ENCODE assay signal across 8 cellular contexts in genomic region chr22:41302016-41302767, GRCh38. TPM values are rescaled to one million over a fixed set of nuclear protein-coding genes. Genes with fewer than 3 reads are reported as not detected.
DNase-seq lines count a peak whose midpoint lies in the region; ATAC-seq, FAIRE-seq and TF ChIP-seq lines count a peak whose summit lies in the region.

No MANE protein-coding gene starts in this region.

- DNase-seq in ELR (ENCODE audit: low read depth) (peak; percentile 38), Karpas-422 (peak; percentile 63), body of pancreas (peak in 1 of 4 donors; percentile 15), keratinocyte (ENCODE audit: low read depth, low spot score) (no peak), NCI-H1048 (lab: John Stamatoyannopoulos, UW) (no peak)

- WGBS in body of pancreas, 2 donors: 0% methylated on average over 1 to 33 of the region's 60 CpGs

- H3K4me2 ChIP-seq in Karpas-422 (ENCODE audit: low read depth, low read length, poor library complexity, severe bottlenecking) (peak overlapping the region; percentile 88), keratinocyte (ENCODE audit: control insufficient read depth, extremely low read depth, insufficient read depth, low read depth, low read length) (peak overlapping the region; percentile 73)

- H3K27ac ChIP-seq in Karpas-422 (ENCODE audit: low read length): peak overlapping the region; percentile 82
- peak overlapping the region; percentile 56 to 91 (median 86) for H3K27ac ChIP-seq in body of pancreas
- peak overlapping the region; percentile 75 for H3K27ac ChIP-seq in keratinocyte (ENCODE audit: control insufficient read depth, insufficient read depth, low read length)

- dilution Hi-C loops in keratinocyte (cut with MboI; ENCODE audit: extremely low pct_ligation_motif_present, low sequenced_read_pairs): no loop called here

- H3K9me3 ChIP-seq in Karpas-422 (ENCODE audit: low read length): no peaks in the 10 kb centered on the region
- H3K9me3 ChIP-seq in body of pancreas: no peaks in the 10 kb centered on the region
- no peaks in the 10 kb centered on the region for H3K9me3 ChIP-seq in keratinocyte (ENCODE audit: control insufficient read depth, low read depth, low read length)

- FAIRE-seq in keratinocyte (lab: Jason Lieb, UNC): no peak

- H3K4me1 Mint-ChIP-seq in stimulated activated naive CD8-positive, alpha-beta T cell treated with anti-CD3 and anti-CD28 coated beads, Interleukin-15, Interleukin-2, amounts not matched to agents 100 ng/mL and 50 ng/mL, for 24 hours (ENCODE audit: low read depth): peaks cover 37% of the 10 kb centered on the region

- H3K79me2 ChIP-seq in Karpas-422 (ENCODE audit: low read length) (peaks cover 64% of the 10 kb centered on the region), keratinocyte (ENCODE audit: control insufficient read depth, insufficient read depth, low read length) (peaks cover 58% of the 10 kb centered on the region)

- H3K4me1 ChIP-seq in Karpas-422 (ENCODE audit: low read length): peaks cover 22% of the 10 kb centered on the region
- peaks cover 19% of the 10 kb centered on the region for H3K4me1 ChIP-seq in body of pancreas
- peaks cover 28% of the 10 kb centered on the region for H3K4me1 ChIP-seq in keratinocyte (ENCODE audit: control insufficient read depth, extremely low read depth, insufficient read depth, low read length)

- H3K9me1 ChIP-seq in keratinocyte (ENCODE audit: control insufficient read depth, extremely low read depth, insufficient read depth, low read length): no peaks in the 10 kb centered on the region

- TF ChIP-seq POLR2A in body of pancreas (IDR thresholded peaks at IDR 0.05): no peak

- H3K9ac ChIP-seq in Karpas-422 (ENCODE audit: low read length): peak overlapping the region; percentile 100
- H3K9ac ChIP-seq in keratinocyte (ENCODE audit: control insufficient read depth, extremely low read depth, insufficient read depth, low read length): peak overlapping the region; percentile 93

- H3K27me3 ChIP-seq in Karpas-422 (ENCODE audit: low read length) (no peaks in the 10 kb centered on the region), body of pancreas (no peaks in the 10 kb centered on the region), keratinocyte (ENCODE audit: control insufficient read depth, extremely low read depth, insufficient read depth, low read length) (no peaks in the 10 kb centered on the region)

- TF ChIP-seq CTCF in body of pancreas (IDR thresholded peaks at IDR 0.05) (no peak), keratinocyte (optimal IDR thresholded peaks at IDR 0.05 in 1 of 3, IDR thresholded peaks at IDR 0.05 in 1 of 3, conservative IDR thresholded peaks at IDR 0.05 in 1 of 3; ENCODE audit: extremely low read depth in 1 of 3, insufficient read depth in 2 of 3, low read length in 3 of 3) (no peak)

- no peaks in the 10 kb centered on the region for H3K9me2 ChIP-seq in Karpas-422 (replicated peaks; ENCODE audit: insufficient read depth, low read length)

- H3K4me3 Mint-ChIP-seq in stimulated activated naive CD8-positive, alpha-beta T cell treated with anti-CD3 and anti-CD28 coated beads, Interleukin-15, Interleukin-2, amounts not matched to agents 100 ng/mL and 50 ng/mL, for 24 hours: peak overlapping the region; percentile 76

- H4K20me1 ChIP-seq in Karpas-422 (ENCODE audit: insufficient read depth, low read depth, low read length) (no peaks in the 10 kb centered on the region; the same call in 1 of the 2 replicates), keratinocyte (ENCODE audit: control insufficient read depth, extremely low read depth, insufficient read depth, low read length) (peaks cover 3% of the 10 kb centered on the region)

- peak overlapping the region; percentile 92 for H2AFZ ChIP-seq in Karpas-422 (ENCODE audit: low read length)
- H2AFZ ChIP-seq in keratinocyte (ENCODE audit: control insufficient read depth, low read length): no peak overlapping the region

- peaks cover 15% of the 10 kb centered on the region for H3K36me3 Mint-ChIP-seq in stimulated activated naive CD8-positive, alpha-beta T cell treated with anti-CD3 and anti-CD28 coated beads, Interleukin-15, Interleukin-2, amounts not matched to agents 100 ng/mL and 50 ng/mL, for 24 hours (ENCODE audit: low read depth)

- no peaks in the 10 kb centered on the region for H3K9me3 Mint-ChIP-seq in stimulated activated naive CD8-positive, alpha-beta T cell treated with anti-CD3 and anti-CD28 coated beads, Interleukin-15, Interleukin-2, amounts not matched to agents 100 ng/mL and 50 ng/mL, for 24 hours

- no peaks in the 10 kb centered on the region for H3K27me3 Mint-ChIP-seq in stimulated activated naive CD8-positive, alpha-beta T cell treated with anti-CD3 and anti-CD28 coated beads, Interleukin-15, Interleukin-2, amounts not matched to agents 100 ng/mL and 50 ng/mL, for 24 hours

- ATAC-seq in body of pancreas (peak; percentile 19), HG02571 (IDR thresholded peaks at IDR 0.05; ENCODE audit: unreplicated experiment) (no peak), GM19035 (IDR thresholded peaks at IDR 0.05; ENCODE audit: unreplicated experiment) (no peak)

- intact Hi-C loops in body of pancreas (cut with DNase I): no loop called here

- no peaks in the 10 kb centered on the region for H3K36me3 ChIP-seq in Karpas-422 (ENCODE audit: insufficient read depth, low read length)
- no peaks in the 10 kb centered on the region for H3K36me3 ChIP-seq in body of pancreas (replicated peaks in 1 of 2; ENCODE audit: insufficient read depth in 1 of 2, low read depth in 2 of 2)
- peaks cover 4 to 11% of the 10 kb centered on the region in 2 experiments for H3K36me3 ChIP-seq in keratinocyte (ENCODE audit: control insufficient read depth in 2 of 2, extremely low read depth in 1 of 2, insufficient read depth in 2 of 2, low read length in 2 of 2)

- peak overlapping the region; percentile 99 for H3K4me3 ChIP-seq in Karpas-422 (ENCODE audit: low read length)
- H3K4me3 ChIP-seq in body of pancreas: peak overlapping the region; percentile 59 to 98
- H3K4me3 ChIP-seq in keratinocyte (ENCODE audit: control insufficient read depth in 2 of 3, extremely low read depth in 1 of 3, insufficient read depth in 2 of 3, low read depth in 1 of 3, low read length in 3 of 3): peak overlapping the region; percentile 65 to 94 (median 76)

- H3K27ac Mint-ChIP-seq in stimulated activated naive CD8-positive, alpha-beta T cell treated with anti-CD3 and anti-CD28 coated beads, Interleukin-15, Interleukin-2, amounts not matched to agents 100 ng/mL and 50 ng/mL, for 24 hours: peak overlapping the region; percentile 79

RNA-seq across cellular contexts. Expression of gene ZC3H7B, which starts 0.9 kb away (rescaled TPM):
- 18.1 and 34.2 TPM in 2 replicates for total RNA-seq in Karpas-422 (2014; rRNA removed; shearing (Covaris generic); ENCODE audit: low replicate concordance)
- total RNA-seq in body of pancreas: 10 to 100 TPM; 29.8 to 34.3 TPM
- 24.2 to 31.9 TPM (median 25.5 TPM) in 3 replicates for polyA plus RNA-seq in keratinocyte
- 5.5 TPM for polyA plus RNA-seq in keratinocyte (2011; ENCODE audit: low read depth)
- 20.5 and 38.5 TPM in 2 replicates for polyA plus RNA-seq in keratinocyte (2011; cell fraction: cytosol; rRNA removed)
- 42.2 and 55.8 TPM in 2 replicates for polyA plus RNA-seq in keratinocyte (2011; cell fraction: nucleus; rRNA removed)
- polyA plus RNA-seq in keratinocyte (2012; ENCODE audit: low replicate concordance): 10.8 and 54.5 TPM in 2 replicates
- 28.1 to 79.3 TPM (median 30.3 TPM) in 3 replicates for polyA minus RNA-seq in keratinocyte
- 43.7 TPM for polyA minus RNA-seq in keratinocyte (2011; cell fraction: cytosol; rRNA and poly(A)+ RNA removed)
- polyA minus RNA-seq in keratinocyte (2011; cell fraction: nucleus; rRNA and poly(A)+ RNA removed): 25.4 and 27.8 TPM in 2 replicates

RNA-seq across cellular contexts. Expression of gene RANGAP1, which starts 16.2 kb away (rescaled TPM):
- total RNA-seq in Karpas-422 (2014; rRNA removed; shearing (Covaris generic); ENCODE audit: low replicate concordance): 26.3 and 47.3 TPM in 2 replicates
- 10 to 100 TPM; 45.4 to 62.3 TPM for total RNA-seq in body of pancreas
- 85.9 to 119 TPM (median 108 TPM) in 3 replicates for polyA plus RNA-seq in keratinocyte
- 142 TPM for polyA plus RNA-seq in keratinocyte (2011; ENCODE audit: low read depth)
- 83.4 and 129 TPM in 2 replicates for polyA plus RNA-seq in keratinocyte (2011; cell fraction: cytosol; rRNA removed)
- polyA plus RNA-seq in keratinocyte (2011; cell fraction: nucleus; rRNA removed): 185 and 218 TPM in 2 replicates
- polyA plus RNA-seq in keratinocyte (2012; ENCODE audit: low replicate concordance): 103 and 136 TPM in 2 replicates
- 120 to 206 TPM (median 128 TPM) in 3 replicates for polyA minus RNA-seq in keratinocyte
- polyA minus RNA-seq in keratinocyte (2011; cell fraction: cytosol; rRNA and poly(A)+ RNA removed): 165 TPM
- polyA minus RNA-seq in keratinocyte (2011; cell fraction: nucleus; rRNA and poly(A)+ RNA removed): 87.8 and 92.2 TPM in 2 replicates

Comparison
In these comparisons a context has a peak if more than half of its experiments do, and no peak if none do; other contexts are left out.
1. DNase-seq: peak in ELR (single experiment) and Karpas-422 (single experiment); none in keratinocyte (single experiment) and NCI-H1048 (single experiment).
2. Peak in every context shown above with its lines, with median percentiles within 50 percentile points of each other: H3K27ac ChIP-seq and H3K4me3 ChIP-seq.